13 cellular contexts compared by ENCODE assay signal in genomic region chr15:101446527-101447167, GRCh38. TPM values are rescaled to one million over a fixed set of nuclear protein-coding genes. Genes with fewer than 3 reads are reported as not detected.
DNase-seq lines count a peak whose midpoint lies in the region; ATAC-seq and TF ChIP-seq lines count a peak whose summit lies in the region.
"Had no signal": no experiment of that assay in that cellular context is flagged by ENCODE, and none has a peak within 500 bp of the region (broad histone marks: within the 10 kb centered on the region; RNA-seq: fewer than 3 reads in every experiment).

No MANE protein-coding gene starts in this region.

- H3K36me3 Mint-ChIP-seq in activated naive CD8-positive, alpha-beta T cell treated with anti-CD3 and anti-CD28 coated beads, Interleukin-2, amount 50 U/mL, for 24 hours (ENCODE audit: low read depth): no peaks in the 10 kb centered on the region
- H3K36me3 Mint-ChIP-seq: activated naive CD4-positive, alpha-beta T cell treated with anti-CD3 and anti-CD28 coated beads, Interleukin-2, amount 10 ng/mL, durations not matched to agents 7 days and 5 days had no signal

- intact Hi-C loops in right cardiac atrium (cut with DNase I): no loop called here

- no peaks in the 10 kb centered on the region for H3K9me3 ChIP-seq in right cardiac atrium (ENCODE audit: control insufficient read depth, low read length)

- peaks cover 15% of the 10 kb centered on the region for H3K27me3 Mint-ChIP-seq in activated naive CD8-positive, alpha-beta T cell treated with anti-CD3 and anti-CD28 coated beads, Interleukin-2, amount 50 U/mL, for 24 hours
- H3K27me3 Mint-ChIP-seq in stimulated activated naive CD8-positive, alpha-beta T cell treated with anti-CD3 and anti-CD28 coated beads, Interleukin-15, amount 100 ng/mL, for 72 hours: peaks cover 43% of the 10 kb centered on the region

- H3K4me3 ChIP-seq in right cardiac atrium (ENCODE audit: low read length): no peak overlapping the region

- DNase-seq in activated T-cell treated with anti-CD3 and anti-CD28 coated beads for 48 hours (ENCODE audit: low read depth) (peak; percentile 3), right cardiac atrium (no peak)
- no peak for DNase-seq in activated T-cell treated with anti-CD3 and anti-CD28 coated beads, Interleukin-2, amount 50 U/mL, for 48 hours
- peak; percentile 18 for DNase-seq in activated naive CD8-positive, alpha-beta T cell treated with anti-CD3 and anti-CD28 coated beads, Interleukin-2, amount 50 U/mL, for 24 hours
- DNase-seq in stimulated activated naive CD8-positive, alpha-beta T cell treated with anti-CD3 and anti-CD28 coated beads, Interleukin-15, amount 100 ng/mL, for 72 hours: no peak
- DNase-seq: activated CD4-positive, CD25-positive, alpha-beta regulatory T cell treated with anti-CD3 and anti-CD28 coated beads, Interleukin-2, amount 50 U/mL, for 72 hours; activated naive CD4-positive, alpha-beta T cell treated with anti-CD3 and anti-CD28 coated beads, Interleukin-2, amount 10 ng/mL, durations not matched to agents 7 days and 5 days; NCI-H1694 treated with DMSO at 0.1 percent for 48 hours had no signal

- H3K4me3 Mint-ChIP-seq in activated naive CD8-positive, alpha-beta T cell treated with anti-CD3 and anti-CD28 coated beads, Interleukin-2, amount 50 U/mL, for 24 hours: no peak overlapping the region
- H3K4me3 Mint-ChIP-seq in stimulated activated naive CD8-positive, alpha-beta T cell treated with anti-CD3 and anti-CD28 coated beads, Interleukin-15, amount 100 ng/mL, for 72 hours: no peak overlapping the region
- H3K4me3 Mint-ChIP-seq: activated naive CD4-positive, alpha-beta T cell treated with anti-CD3 and anti-CD28 coated beads, Interleukin-2, amount 10 ng/mL, durations not matched to agents 7 days and 5 days; neural crest cell had no signal

- 56% methylated on average over 12 of the region's 12 CpGs for WGBS in right cardiac atrium

- peak overlapping the region; percentile 76 for H3K27ac Mint-ChIP-seq in activated naive CD8-positive, alpha-beta T cell treated with anti-CD3 and anti-CD28 coated beads, Interleukin-2, amount 50 U/mL, for 24 hours
- H3K27ac Mint-ChIP-seq in stimulated activated naive CD8-positive, alpha-beta T cell treated with anti-CD3 and anti-CD28 coated beads, Interleukin-15, amount 100 ng/mL, for 72 hours: peak overlapping the region in 1 of 2 donors; percentile 91
- H3K27ac Mint-ChIP-seq: activated naive CD4-positive, alpha-beta T cell treated with anti-CD3 and anti-CD28 coated beads, Interleukin-2, amount 10 ng/mL, durations not matched to agents 7 days and 5 days had no signal

- H3K4me1 Mint-ChIP-seq in activated naive CD8-positive, alpha-beta T cell treated with anti-CD3 and anti-CD28 coated beads, Interleukin-2, amount 50 U/mL, for 24 hours: peaks cover 16% of the 10 kb centered on the region
- peaks cover 44% of the 10 kb centered on the region for H3K4me1 Mint-ChIP-seq in stimulated activated naive CD8-positive, alpha-beta T cell treated with anti-CD3 and anti-CD28 coated beads, Interleukin-15, amount 100 ng/mL, for 72 hours

- H3K27me3 ChIP-seq in right cardiac atrium (ENCODE audit: control insufficient read depth, insufficient read depth): no peaks in the 10 kb centered on the region

- peaks cover 9% of the 10 kb centered on the region for H3K4me1 ChIP-seq in right cardiac atrium (ENCODE audit: control insufficient read depth, insufficient read depth, low read length)

- peak overlapping the region; percentile 6 for H3K27ac ChIP-seq in right cardiac atrium (ENCODE audit: low read length)

- ATAC-seq in activated naive CD8-positive, alpha-beta T cell treated with anti-CD3 and anti-CD28 coated beads, Interleukin-2, amount 50 U/mL, for 24 hours: peak; percentile 85
- peak in 1 of 2 donors; percentile 3 for ATAC-seq in right cardiac atrium
- peak; percentile 15 for ATAC-seq in stimulated activated naive CD8-positive, alpha-beta T cell treated with anti-CD3 and anti-CD28 coated beads, Interleukin-15, amount 100 ng/mL, for 72 hours
- no peak for ATAC-seq in SK-N-SH treated with all-trans-retinoic acid at 6 μM for 48 hours
- ATAC-seq in HG03175 (IDR thresholded peaks at IDR 0.05; ENCODE audit: unreplicated experiment): no peak
- ATAC-seq in esophagus mucosa: no peak
- ATAC-seq: HCT116 had no signal

- H3K9me3 Mint-ChIP-seq in activated naive CD8-positive, alpha-beta T cell treated with anti-CD3 and anti-CD28 coated beads, Interleukin-2, amount 50 U/mL, for 24 hours: peaks cover 3% of the 10 kb centered on the region
- no peaks in the 10 kb centered on the region for H3K9me3 Mint-ChIP-seq in stimulated activated naive CD8-positive, alpha-beta T cell treated with anti-CD3 and anti-CD28 coated beads, Interleukin-15, amount 100 ng/mL, for 72 hours
- H3K9me3 Mint-ChIP-seq: activated naive CD4-positive, alpha-beta T cell treated with anti-CD3 and anti-CD28 coated beads, Interleukin-2, amount 10 ng/mL, durations not matched to agents 7 days and 5 days; neural crest cell had no signal

TF ChIP-seq in SK-N-SH treated with all-trans-retinoic acid at 6 μM for 48 hours, 23 proteins besides CTCF, POLR2A, EP300 and RAD21:
- TF ChIP-seq SNAI2 (CRISPR knock-in tag; IDR thresholded peaks at IDR 0.05) (no peak), GLIS3 (CRISPR knock-in tag; IDR thresholded peaks at IDR 0.05) (no peak), ESRRG (CRISPR knock-in tag; IDR thresholded peaks at IDR 0.05) (no peak), ZNF70 (CRISPR knock-in tag; IDR thresholded peaks at IDR 0.05) (no peak), PATZ1 (CRISPR knock-in tag; IDR thresholded peaks at IDR 0.05; ENCODE audit: borderline replicate concordance) (no peak), TSHZ2 (CRISPR knock-in tag; IDR thresholded peaks at IDR 0.05) (no peak), ZFP30 (CRISPR knock-in tag; IDR thresholded peaks at IDR 0.05) (no peak), POU6F1 (CRISPR knock-in tag; IDR thresholded peaks at IDR 0.05; ENCODE audit: borderline replicate concordance, low read depth) (no peak)

RNA-seq across cellular contexts. Expression of gene PCSK6, which starts 42.9 kb away (rescaled TPM):
- total RNA-seq in right cardiac atrium: 10 to 100 TPM; 13.4 to 21.4 (median 17.1) TPM
- polyA plus RNA-seq in right cardiac atrium: 7.7 TPM
- total RNA-seq in esophagus mucosa: 6.7 TPM

Comparison
In these comparisons a context has a peak if more than half of its experiments do, and no peak if none do; other contexts are left out.
1. DNase-seq: peak in activated T-cell treated with anti-CD3 and anti-CD28 coated beads for 48 hours (single experiment) and activated naive CD8-positive, alpha-beta T cell treated with anti-CD3 and anti-CD28 coated beads, Interleukin-2, amount 50 U/mL, for 24 hours (single experiment); none in activated T-cell treated with anti-CD3 and anti-CD28 coated beads, Interleukin-2, amount 50 U/mL, for 48 hours (0 of 2), right cardiac atrium (0 of 3) and stimulated activated naive CD8-positive, alpha-beta T cell treated with anti-CD3 and anti-CD28 coated beads, Interleukin-15, amount 100 ng/mL, for 72 hours (0 of 2).
2. ATAC-seq: peak in activated naive CD8-positive, alpha-beta T cell treated with anti-CD3 and anti-CD28 coated beads, Interleukin-2, amount 50 U/mL, for 24 hours (single experiment) and stimulated activated naive CD8-positive, alpha-beta T cell treated with anti-CD3 and anti-CD28 coated beads, Interleukin-15, amount 100 ng/mL, for 72 hours (single experiment); none in SK-N-SH treated with all-trans-retinoic acid at 6 μM for 48 hours (single experiment), HG03175 (single experiment) and esophagus mucosa (single experiment).